ENCODE assay signal across 23 cellular contexts in genomic region chrX:87941841-87942240, GRCh38.
"Had no signal": no experiment of that assay in that cellular context is flagged by ENCODE, and none has a peak within 500 bp of the region (broad histone marks: within the 10 kb centered on the region; RNA-seq: fewer than 3 reads in every experiment).

No MANE protein-coding gene starts in this region.

- H3K4me3 ChIP-seq: gastroesophageal sphincter, lung, neural progenitor cell, tibial artery had no signal

- H3K4me1 ChIP-seq: gastroesophageal sphincter, neural progenitor cell, tibial artery had no signal

- H3K27ac ChIP-seq: brain microvascular endothelial cell, gastroesophageal sphincter, neural progenitor cell, tibial artery had no signal

- ATAC-seq: activated naive CD4-positive, alpha-beta T cell treated with anti-CD3 and anti-CD28 coated beads, Interleukin-2, amount 50 U/mL, for 72 hours; activated T-helper 17 cell treated with anti-CD3 and anti-CD28 coated beads, Interleukin-2, amount 50 U/mL, for 72 hours; effector memory CD8-positive, alpha-beta T cell; gastroesophageal sphincter; left lobe of liver; naive thymus-derived CD8-positive, alpha-beta T cell; sciatic nerve; stimulated activated effector memory CD8-positive, alpha-beta T cell treated with anti-CD3 and anti-CD28 coated beads, Interleukin-12 subunit alpha, Interleukin-12 subunit beta, amount 100 ng/mL, for 72 hours; stimulated activated naive CD8-positive, alpha-beta T cell treated with anti-CD3 and anti-CD28 coated beads, Interleukin-15, amount 100 ng/mL, for 72 hours; WTC11 had no signal

- DNase-seq: activated CD8-positive, alpha-beta memory T cell treated with anti-CD3 and anti-CD28 coated beads for 24 hours; activated CD8-positive, alpha-beta memory T cell treated with anti-CD3 and anti-CD28 coated beads, Interleukin-2, amount 50 U/mL, for 4 hours; activated T-cell treated with anti-CD3 and anti-CD28 coated beads, Interleukin-2, amount 50 U/mL, for 24 hours; aorta; brain microvascular endothelial cell; effector memory CD8-positive, alpha-beta T cell; head of caudate nucleus; islet precursor cell; naive thymus-derived CD8-positive, alpha-beta T cell; small intestine; stimulated activated CD4-positive, alpha-beta T cell treated with anti-CD3 and anti-CD28 coated beads, Interleukin-2, amount 100 ng/mL, for 24 hours; stimulated activated naive CD8-positive, alpha-beta T cell treated with anti-CD3 and anti-CD28 coated beads, Interleukin-15, amount 100 ng/mL, for 72 hours; T-helper 9 cell; tibial artery had no signal

- H3K9ac ChIP-seq: neural progenitor cell had no signal

- H3K4me2 ChIP-seq: neural progenitor cell had no signal

- H3K36me3 ChIP-seq: brain microvascular endothelial cell, gastroesophageal sphincter, neural progenitor cell, tibial artery had no signal

- H3K9me3 ChIP-seq: gastroesophageal sphincter, tibial artery had no signal

- H2AFZ ChIP-seq: neural progenitor cell had no signal

- H3K27me3 ChIP-seq: brain microvascular endothelial cell, gastroesophageal sphincter, neural progenitor cell, tibial artery had no signal
